Comparison of ENCODE assay signal across 8 cellular contexts in genomic region chr7:7944619-7945282, GRCh38. TPM values are rescaled to one million over a fixed set of nuclear protein-coding genes. Genes with fewer than 3 reads are reported as not detected.
DNase-seq lines count a peak whose midpoint lies in the region; ATAC-seq and FAIRE-seq lines count a peak whose summit lies in the region.

No MANE protein-coding gene starts in this region.

- peak; percentile 83 for FAIRE-seq in urothelium cell line (lab: Jason Lieb, UNC)

- ATAC-seq in GM19324 (IDR thresholded peaks at IDR 0.05; ENCODE audit: low FRiP score, unreplicated experiment): peak; percentile 93
- peak; percentile 95 for ATAC-seq in HG03097 (IDR thresholded peaks at IDR 0.05; ENCODE audit: low FRiP score, unreplicated experiment)
- ATAC-seq in activated CD4-positive, alpha-beta T cell treated with anti-CD3 and anti-CD28 coated beads for 36 hours: peak; percentile 94
- no peak for ATAC-seq in aorta (ENCODE audit: low FRiP score)

- DNase-seq in activated CD4-positive, alpha-beta T cell treated with anti-CD3 and anti-CD28 coated beads for 36 hours: peak; percentile 79
- peak; percentile 25 for DNase-seq in iPS-NIHi7 (ENCODE audit: extremely low spot score)
- no peak for DNase-seq in urothelium cell line (ENCODE audit: low spot score)
- no peak for DNase-seq in SHP77 (lab: John Stamatoyannopoulos, UW)
- no peak for DNase-seq in NCI-H748 treated with DMSO at 0.1 percent for 48 hours (lab: John Stamatoyannopoulos, UW)
- DNase-seq in aorta: no peak

- POLR2A ChIA-PET in activated CD4-positive, alpha-beta T cell treated with anti-CD3 and anti-CD28 coated beads for 36 hours (lab: Charles Lee): interaction anchor here (1.1 kb wide), 1 partner anchor 181 kb away, joined by 3 read pairs; no protein-coding TSS in a partner anchor

- intact Hi-C loops in activated CD4-positive, alpha-beta T cell treated with anti-CD3 and anti-CD28 coated beads for 36 hours (cut with DNase I, micrococcal nuclease): loop anchor here (1.0 to 2.0 kb wide), 3 partner anchors 24 to 182 kb away; partner anchors contain the start of gene GLCCI1 (in 1 of the 2)
- intact Hi-C loops in aorta (cut with DNase I): no loop called here

- H3K36me3 Mint-ChIP-seq in activated CD4-positive, alpha-beta T cell treated with anti-CD3 and anti-CD28 coated beads for 36 hours (ENCODE audit: low read depth): no peaks in the 10 kb centered on the region

- 84 to 86% methylated on average over 7 of the region's 7 CpGs for WGBS in aorta, 2 donors

- no peak overlapping the region for H3K4me3 ChIP-seq in aorta (ENCODE audit: low read length in 2 of 2)

- H3K36me3 ChIP-seq in aorta (ENCODE audit: control insufficient read depth in 1 of 2, insufficient read depth in 2 of 2, low read length in 1 of 2): no peaks in the 10 kb centered on the region

- no peaks in the 10 kb centered on the region for H3K27me3 ChIP-seq in aorta (ENCODE audit: control insufficient read depth in 1 of 2, insufficient read depth in 2 of 2, low read length in 1 of 2)

- CTCF ChIA-PET in activated CD4-positive, alpha-beta T cell treated with anti-CD3 and anti-CD28 coated beads for 36 hours (lab: Charles Lee): interaction anchor here (1.0 to 1.7 kb wide), 4 partner anchors 14 to 22 kb away, joined by 3 to 7 read pairs (median 4); no protein-coding TSS in a partner anchor

- H3K9me3 ChIP-seq in aorta (ENCODE audit: control insufficient read depth, low read length): no peaks in the 10 kb centered on the region

- H3K4me1 Mint-ChIP-seq in activated CD4-positive, alpha-beta T cell treated with anti-CD3 and anti-CD28 coated beads for 36 hours: peaks cover 21% of the 10 kb centered on the region

- peak overlapping the region; percentile 90 for H3K27ac Mint-ChIP-seq in activated CD4-positive, alpha-beta T cell treated with anti-CD3 and anti-CD28 coated beads for 36 hours

- H3K9me3 Mint-ChIP-seq in activated CD4-positive, alpha-beta T cell treated with anti-CD3 and anti-CD28 coated beads for 36 hours (ENCODE audit: low read depth): no peaks in the 10 kb centered on the region

- H3K4me1 ChIP-seq in aorta (ENCODE audit: control insufficient read depth in 1 of 2, insufficient read depth in 2 of 2, low read length in 2 of 2): no peaks in the 10 kb centered on the region

- no peaks in the 10 kb centered on the region for H3K27me3 Mint-ChIP-seq in activated CD4-positive, alpha-beta T cell treated with anti-CD3 and anti-CD28 coated beads for 36 hours

- H3K4me3 Mint-ChIP-seq in activated CD4-positive, alpha-beta T cell treated with anti-CD3 and anti-CD28 coated beads for 36 hours: peak overlapping the region; percentile 58

- no peak overlapping the region for H3K27ac ChIP-seq in aorta (ENCODE audit: low read depth in 1 of 2, low read length in 2 of 2)

RNA-seq across cellular contexts. Expression of gene GLCCI1, which starts 23.8 kb away (rescaled TPM):
- total RNA-seq in activated CD4-positive, alpha-beta T cell treated with anti-CD3 and anti-CD28 coated beads for 36 hours: 10 to 100 TPM; 12.3 to 15.1 TPM
- total RNA-seq in aorta: 10 to 100 TPM in 1 of 2 donors, 1 to 10 TPM in 1; 8.4 to 12.0 TPM
- polyA plus RNA-seq in aorta: 1 to 10 TPM; 2.1 to 7.5 TPM

Comparison
In these comparisons a context has a peak if more than half of its experiments do, and no peak if none do; other contexts are left out.
1. DNase-seq: peak in activated CD4-positive, alpha-beta T cell treated with anti-CD3 and anti-CD28 coated beads for 36 hours (single experiment) and iPS-NIHi7 (single experiment); none in urothelium cell line (single experiment), SHP77 (0 of 2), NCI-H748 treated with DMSO at 0.1 percent for 48 hours (single experiment) and aorta (0 of 2).
2. intact Hi-C loops: an anchor here in activated CD4-positive, alpha-beta T cell treated with anti-CD3 and anti-CD28 coated beads for 36 hours (1.0 to 2.0 kb wide); none called in aorta.